ENCODE assay signal across 9 cellular contexts in the genomic region with DNA sequence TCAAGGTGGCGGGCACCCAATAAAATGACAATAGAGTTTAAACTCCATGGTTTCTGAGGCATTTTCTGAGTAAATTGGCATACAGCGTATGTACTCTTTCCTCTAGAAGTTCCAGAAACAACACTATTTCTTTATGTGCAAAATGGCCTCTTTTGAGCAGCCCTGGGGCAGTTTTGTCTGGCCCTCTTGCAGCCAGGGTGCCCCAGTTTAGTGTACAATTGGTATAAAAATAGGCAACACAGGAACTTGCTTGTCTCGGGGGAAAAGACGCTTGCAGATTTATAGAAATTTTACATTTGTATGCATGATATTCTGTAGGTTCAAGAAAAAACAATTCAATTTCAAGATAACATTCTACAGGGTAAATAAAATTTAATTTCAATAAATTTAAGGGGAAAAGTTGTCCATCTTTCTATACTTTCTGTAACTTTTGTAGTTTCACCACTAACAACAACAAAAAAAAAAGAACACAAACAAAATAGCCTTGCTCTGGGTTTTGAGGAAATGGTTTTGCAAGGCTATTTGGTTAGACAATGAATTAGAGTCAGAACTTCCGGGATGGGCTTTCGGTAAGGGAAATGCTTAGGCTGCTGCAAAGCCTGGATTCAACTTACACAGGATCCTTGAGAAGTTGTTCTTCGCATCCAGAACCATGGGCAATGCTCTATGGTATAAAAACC. TPM values are rescaled to one million over a fixed set of nuclear protein-coding genes. Genes with fewer than 3 reads are reported as not detected.
DNase-seq lines count a peak whose midpoint lies in the region; ATAC-seq and TF ChIP-seq lines count a peak whose summit lies in the region.
"Had no signal": no experiment of that assay in that cellular context is flagged by ENCODE, and none has a peak within 500 bp of the region (broad histone marks: within the 10 kb centered on the region; RNA-seq: fewer than 3 reads in every experiment).

No MANE protein-coding gene starts in this region.

- peak overlapping the region; percentile 44 to 45 for H3K27ac ChIP-seq in lung (ENCODE audit: low read depth in 1 of 2, low read length in 1 of 2)
- no peak overlapping the region for H3K27ac ChIP-seq in substantia nigra (ENCODE audit: low read depth, low read length, poor library complexity, severe bottlenecking)

- TF ChIP-seq CTCF in GM12865 (IDR thresholded peaks at IDR 0.05; ENCODE audit: insufficient read depth, low read depth, low read length, missing control alignments): no peak
- TF ChIP-seq CTCF in lung (IDR thresholded peaks at IDR 0.05; ENCODE audit: control extremely low read depth, extremely low read depth): no peak
- TF ChIP-seq CTCF in GM10248 (IDR thresholded peaks at IDR 0.05; ENCODE audit: control extremely low read depth, extremely low read depth, low read depth, missing control alignments): no peak

- no peaks in the 10 kb centered on the region for H3K36me3 ChIP-seq in lung (ENCODE audit: control insufficient read depth in 2 of 2, insufficient read depth in 2 of 2, low read length in 2 of 2)

- CTCF ChIA-PET in GM10248 (lab: Yijun Ruan, JAX): no interaction called here

- peaks cover 17 to 27% of the 10 kb centered on the region in 2 donors for H3K4me1 ChIP-seq in lung (ENCODE audit: control insufficient read depth in 2 of 2, insufficient read depth in 2 of 2, low read length in 2 of 2)

- H3K27me3 ChIP-seq in lung (ENCODE audit: control insufficient read depth, insufficient read depth): no peaks in the 10 kb centered on the region

- WGBS in lung, 2 donors: 39 to 60% methylated on average over 7 of the region's 7 CpGs

- H3K4me3 ChIP-seq in GM12865 (ENCODE audit: low read depth, low read length) (peak overlapping the region; percentile 41), lung (no peak overlapping the region)

- DNase-seq in GM12865 (ENCODE audit: low read depth) (peak; percentile 78), KBM-7 (peak; percentile 54), lung (ENCODE audit: low spot score) (no peak), erythroblast (lab: John Stamatoyannopoulos, UW) (no peak), GM10248 (ENCODE audit: extremely low spot score) (no peak), substantia nigra (lab: John Stamatoyannopoulos, UW) (no peak), NCI-H2227 (lab: John Stamatoyannopoulos, UW; ENCODE audit: unreplicated experiment) (no peak)
- DNase-seq: activated T-cell treated with anti-CD3 and anti-CD28 coated beads for 4 hours had no signal

- no peak for TF ChIP-seq POLR2A in erythroblast (IDR thresholded peaks at IDR 0.05; ENCODE audit: low read length)

- H3K9me3 ChIP-seq in lung (ENCODE audit: control insufficient read depth in 2 of 2, insufficient read depth in 1 of 2, low read length in 1 of 2): no peaks in the 10 kb centered on the region

- in situ Hi-C loops in KBM-7 (cut with MboI; ENCODE audit: low pct_unique_long_range_greater_than_20kb, low sequenced_read_pairs): no loop called here

- ATAC-seq in GM21423 (IDR thresholded peaks at IDR 0.05; ENCODE audit: unreplicated experiment): peak; percentile 37
- no peak for ATAC-seq in lung (ENCODE audit: insufficient read depth, low FRiP score)

- POLR2A ChIA-PET in GM10248 (lab: Yijun Ruan, JAX): no interaction called here

RNA-seq across cellular contexts. Expression of gene LRCH1, which starts 45.3 kb away (rescaled TPM):
- 10 to 100 TPM; 18.0 to 35.4 TPM for total RNA-seq in lung
- polyA plus RNA-seq in lung: 1 to 10 TPM; 3.6 to 8.4 TPM

Comparison
In these comparisons a context has a peak if more than half of its experiments do, and no peak if none do; other contexts are left out.
1. DNase-seq: peak in GM12865 (single experiment) and KBM-7 (single experiment); none in lung (single experiment), erythroblast (0 of 2), GM10248 (single experiment), substantia nigra (0 of 49) and NCI-H2227 (single experiment).